ENCODE assay signal across 8 cellular contexts in genomic region chr11:61581030-61581928, GRCh38. TPM values are rescaled to one million over a fixed set of nuclear protein-coding genes. Genes with fewer than 3 reads are reported as not detected.
DNase-seq lines count a peak whose midpoint lies in the region; ATAC-seq lines count a peak whose summit lies in the region.

Gene SYT7 (minus strand): TSS chr11:61581076. CDS start chr11:61580820, 256 bp downstream.

- peaks cover 16% of the 10 kb centered on the region for H3K36me3 Mint-ChIP-seq in effector memory CD8-positive, alpha-beta T cell (ENCODE audit: insufficient read depth)
- no peaks in the 10 kb centered on the region for H3K36me3 Mint-ChIP-seq in memory B cell

- peak within 1 kb of the TSS; percentile 73 to 80 for H3K4me3 Mint-ChIP-seq in effector memory CD8-positive, alpha-beta T cell
- peak within 1 kb of the TSS; percentile 87 for H3K4me3 Mint-ChIP-seq in memory B cell

- peak within 1 kb of the TSS; percentile 75 to 87 for H3K27ac Mint-ChIP-seq in effector memory CD8-positive, alpha-beta T cell
- peak within 1 kb of the TSS; percentile 62 for H3K27ac Mint-ChIP-seq in memory B cell

- no peaks in the 10 kb centered on the region for H3K9me3 Mint-ChIP-seq in effector memory CD8-positive, alpha-beta T cell
- no peaks in the 10 kb centered on the region for H3K9me3 Mint-ChIP-seq in memory B cell

- DNase-seq in CMK (ENCODE audit: low read depth) (peak; percentile 88), HT1080 (ENCODE audit: low read depth) (peak; percentile 92), memory B cell (ENCODE audit: low spot score in 2 of 2) (peak; percentile 99 to 100)
- peak; percentile 20 for DNase-seq in NK-92 treated with Interleukin-12 subunit alpha and Interleukin-12 subunit beta, amount 100 ng/mL, for 24 hours (lab: John Stamatoyannopoulos, UW)
- DNase-seq in activated CD8-positive, alpha-beta memory T cell treated with anti-CD3 and anti-CD28 coated beads for 48 hours (ENCODE audit: low read depth in 2 of 3, low spot score in 2 of 3): peak; percentile 84 to 99 (median 97)
- peak; percentile 94 to 97 (median 97) for DNase-seq in effector memory CD8-positive, alpha-beta T cell
- DNase-seq in stimulated activated CD4-positive, alpha-beta T cell treated with anti-CD3 and anti-CD28 coated beads, TNF-alpha, amount 100 ng/mL, for 48 hours (ENCODE audit: low read depth in 3 of 3): peak; percentile 91 to 95 (median 94)

- ATAC-seq in GM21381 (IDR thresholded peaks at IDR 0.05; ENCODE audit: unreplicated experiment): peak; percentile 75
- ATAC-seq in effector memory CD8-positive, alpha-beta T cell (replicated peaks): peak; percentile 84
- ATAC-seq in memory B cell (ENCODE audit: low read depth): peak; percentile 81

- H3K27me3 Mint-ChIP-seq in effector memory CD8-positive, alpha-beta T cell: peaks cover 48 to 86% of the 10 kb centered on the region in 2 donors
- H3K27me3 Mint-ChIP-seq in memory B cell: peaks cover 18% of the 10 kb centered on the region

- peaks cover 7 to 14% of the 10 kb centered on the region in 2 donors for H3K4me1 Mint-ChIP-seq in effector memory CD8-positive, alpha-beta T cell (ENCODE audit: low read depth in 2 of 2)
- H3K4me1 Mint-ChIP-seq in memory B cell: peaks cover 7% of the 10 kb centered on the region

RNA-seq across cellular contexts. Expression of gene SYT7, which starts in this region (rescaled TPM):
- 1.8 and 2.0 TPM in 2 replicates for total RNA-seq in HT1080 (2014; rRNA removed; shearing (Covaris generic))
- 0.66 and 0.95 TPM in 2 replicates for polyA plus RNA-seq in HT1080 (2015; cell fraction: cytosol; rRNA removed)
- polyA plus RNA-seq in HT1080 (2015; cell fraction: nucleus; rRNA removed): 1.0 and 1.3 TPM in 2 replicates

Comparison
In these comparisons a context has a peak if more than half of its experiments do, and no peak if none do; other contexts are left out.
1. Peak in every context shown above with its lines: DNase-seq and ATAC-seq.
2. DNase-seq: peak in every context shown above with its lines; median percentile 100 in memory B cell; 97 in activated CD8-positive, alpha-beta memory T cell treated with anti-CD3 and anti-CD28 coated beads for 48 hours; 97 in effector memory CD8-positive, alpha-beta T cell; 94 in stimulated activated CD4-positive, alpha-beta T cell treated with anti-CD3 and anti-CD28 coated beads, TNF-alpha, amount 100 ng/mL, for 48 hours; 92 in HT1080; 88 in CMK; 20 in NK-92 treated with Interleukin-12 subunit alpha and Interleukin-12 subunit beta, amount 100 ng/mL, for 24 hours.